ENCODE assay signal across 2 cellular contexts in the genomic region with DNA sequence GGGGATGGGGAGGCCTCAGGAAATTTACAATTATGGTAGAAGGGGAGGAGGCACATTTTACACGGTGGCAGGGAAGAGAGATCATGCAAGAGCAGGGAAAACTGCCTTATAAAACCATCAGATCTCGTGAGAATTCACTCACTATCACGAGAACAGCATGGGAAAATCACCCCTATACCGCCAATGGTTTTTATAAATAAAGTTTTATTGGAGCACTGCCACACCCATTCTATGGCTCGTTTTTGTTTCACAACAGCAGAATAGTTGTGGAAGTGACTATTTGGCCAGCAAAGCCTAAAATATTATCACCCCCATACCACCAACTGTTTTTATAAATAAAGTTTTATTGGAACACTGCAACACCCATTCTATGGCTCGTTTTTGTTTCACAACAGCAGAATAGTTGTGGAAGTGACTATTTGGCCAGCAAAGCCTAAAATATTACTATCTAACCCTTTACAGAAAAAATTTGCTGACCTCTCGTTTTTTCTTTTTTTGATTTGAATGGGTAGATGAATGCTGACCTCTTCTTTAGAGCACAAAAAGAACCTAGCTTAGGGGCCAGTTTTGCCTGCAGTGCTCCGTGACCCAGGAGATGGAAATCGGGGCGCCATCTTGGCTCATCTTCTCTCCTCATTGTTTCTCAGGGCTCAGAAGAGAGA.
TF ChIP-seq lines count a peak whose summit lies in the region.

No MANE protein-coding gene starts in this region.

TF ChIP-seq in HepG2, 621 proteins besides CTCF, POLR2A, EP300 and RAD21 (continued from another document and continues in another):
- TF ChIP-seq PCBP1 (IDR thresholded peaks at IDR 0.05; ENCODE audit: borderline replicate concordance, low read depth, low read length) (no peak), MXD3 (CRISPR knock-in tag; IDR thresholded peaks at IDR 0.05) (no peak), ZNF773 (CRISPR knock-in tag; IDR thresholded peaks at IDR 0.05; ENCODE audit: borderline replicate concordance) (no peak), MZF1 (CRISPR knock-in tag; IDR thresholded peaks at IDR 0.05; ENCODE audit: borderline replicate concordance) (no peak), MAFF (IDR thresholded peaks at IDR 0.05; ENCODE audit: low read depth, low read length) (peak; percentile 78), ZNF510 (CRISPR knock-in tag; IDR thresholded peaks at IDR 0.05; ENCODE audit: low read depth) (no peak), ZNF124 (CRISPR knock-in tag; IDR thresholded peaks at IDR 0.05) (no peak), SATB2 (CRISPR knock-in tag; IDR thresholded peaks at IDR 0.05) (no peak), SYNCRIP (IDR thresholded peaks at IDR 0.05; ENCODE audit: insufficient read depth, low read depth, low read length) (no peak), ZNF709 (CRISPR knock-in tag; IDR thresholded peaks at IDR 0.05) (no peak), ZNF770 (CRISPR knock-in tag; IDR thresholded peaks at IDR 0.05) (no peak), ZNF747 (CRISPR knock-in tag; IDR thresholded peaks at IDR 0.05; ENCODE audit: borderline replicate concordance) (no peak), SUZ12 (IDR thresholded peaks at IDR 0.05; ENCODE audit: low read depth, low read length) (no peak), ARHGAP35 (CRISPR knock-in tag; IDR thresholded peaks at IDR 0.05; ENCODE audit: borderline replicate concordance) (no peak), ZNF597 (CRISPR knock-in tag; IDR thresholded peaks at IDR 0.05) (no peak)
- TF ChIP-seq, protein P1, sequence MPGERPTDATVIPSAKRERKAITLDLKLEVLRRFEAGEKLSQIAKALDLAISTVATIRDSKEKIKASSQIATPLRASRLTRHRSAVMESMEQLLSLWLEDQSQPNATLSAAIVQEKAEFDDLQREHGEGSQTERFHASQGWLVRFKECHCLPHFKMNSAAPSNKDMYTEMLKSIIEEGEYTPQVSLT (CRISPR knock-in tag; IDR thresholded peaks at IDR 0.05; ENCODE audit: borderline replicate concordance, low read depth) = no peak

TF ChIP-seq in GM12878, 131 proteins besides CTCF, POLR2A, EP300 and RAD21:
- peak; percentile 90 for TF ChIP-seq ZBTB40 (IDR thresholded peaks at IDR 0.05; ENCODE audit: borderline replicate concordance)
- no peak for TF ChIP-seq NKRF (conservative IDR thresholded peaks at IDR 0.05)
- TF ChIP-seq, protein P2, sequence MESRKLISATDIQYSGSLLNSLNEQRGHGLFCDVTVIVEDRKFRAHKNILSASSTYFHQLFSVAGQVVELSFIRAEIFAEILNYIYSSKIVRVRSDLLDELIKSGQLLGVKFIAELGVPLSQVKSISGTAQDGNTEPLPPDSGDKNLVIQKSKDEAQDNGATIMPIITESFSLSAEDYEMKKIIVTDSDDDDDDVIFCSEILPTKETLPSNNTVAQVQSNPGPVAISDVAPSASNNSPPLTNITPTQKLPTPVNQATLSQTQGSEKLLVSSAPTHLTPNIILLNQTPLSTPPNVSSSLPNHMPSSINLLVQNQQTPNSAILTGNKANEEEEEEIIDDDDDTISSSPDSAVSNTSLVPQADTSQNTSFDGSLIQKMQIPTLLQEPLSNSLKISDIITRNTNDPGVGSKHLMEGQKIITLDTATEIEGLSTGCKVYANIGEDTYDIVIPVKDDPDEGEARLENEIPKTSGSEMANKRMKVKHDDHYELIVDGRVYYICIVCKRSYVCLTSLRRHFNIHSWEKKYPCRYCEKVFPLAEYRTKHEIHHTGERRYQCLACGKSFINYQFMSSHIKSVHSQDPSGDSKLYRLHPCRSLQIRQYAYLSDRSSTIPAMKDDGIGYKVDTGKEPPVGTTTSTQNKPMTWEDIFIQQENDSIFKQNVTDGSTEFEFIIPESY (IDR thresholded peaks at IDR 0.05) = 0 out of 2 replicates have a peak, but pooled peaks have one; percentile 20
